In the genomic region with DNA sequence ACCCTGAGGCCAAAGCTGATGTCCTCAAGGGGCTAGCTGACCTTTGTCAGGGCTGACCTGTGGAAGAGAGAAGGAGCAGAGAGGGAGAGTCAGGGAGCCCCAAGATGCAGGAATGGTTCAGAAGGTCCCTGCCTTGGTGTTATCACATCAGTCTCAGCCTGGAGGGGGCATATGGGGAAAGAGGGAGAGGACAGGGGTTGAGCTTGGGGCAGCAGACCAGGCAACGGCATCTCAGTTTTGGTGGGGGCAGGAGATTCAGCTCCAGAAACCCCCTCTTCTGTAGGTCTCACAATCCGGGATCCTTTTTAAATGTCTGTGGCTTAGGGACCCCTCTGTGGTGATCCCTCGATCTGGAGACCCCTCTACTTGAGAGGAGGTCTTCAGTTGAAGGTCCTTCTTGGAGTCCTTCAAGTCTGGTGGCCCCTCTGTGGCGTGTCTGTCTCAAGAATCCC, we compare ENCODE assay signal across 1 cellular context.
TF ChIP-seq lines count a peak whose summit lies in the region.

No MANE protein-coding gene starts in this region.

TF ChIP-seq in A549, 52 proteins besides CTCF, POLR2A, EP300 and RAD21:
- no peak for TF ChIP-seq FOSL2 (IDR thresholded peaks at IDR 0.05)
- TF ChIP-seq FOSL2 (CRISPR knock-in tag; IDR thresholded peaks at IDR 0.05), result no peak
- TF ChIP-seq, protein P1, sequence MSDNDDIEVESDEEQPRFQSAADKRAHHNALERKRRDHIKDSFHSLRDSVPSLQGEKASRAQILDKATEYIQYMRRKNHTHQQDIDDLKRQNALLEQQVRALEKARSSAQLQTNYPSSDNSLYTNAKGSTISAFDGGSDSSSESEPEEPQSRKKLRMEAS (IDR thresholded peaks at IDR 0.05), result no peak
TF ChIP-seq in A549: peak in this region for 0.
